11 cellular contexts compared by ENCODE assay signal in genomic region chr15:29291067-29291466, GRCh38.
"Had no signal": no experiment of that assay in that cellular context is flagged by ENCODE, and none has a peak within 500 bp of the region (broad histone marks: within the 10 kb centered on the region; RNA-seq: fewer than 3 reads in every experiment).

No MANE protein-coding gene starts in this region.

- ATAC-seq: GM23338, HCT116 had no signal

- H3K36me3 ChIP-seq: HAP-1 had no signal

- H3K9ac ChIP-seq: GM23248 had no signal

- H2AFZ ChIP-seq: GM23248, GM23338 had no signal

- H3K9me3 ChIP-seq: HAP-1 had no signal

- FAIRE-seq: H1, H54 had no signal

- H3K27ac ChIP-seq: GM23248 had no signal

- DNase-seq: GM23248, GOT3, H7, H9, HCEC 1CT, HFFc6 had no signal

- H3K4me3 ChIP-seq: GM23248, GM23338, HAP-1 had no signal

- H3K4me1 ChIP-seq: HAP-1 had no signal

- H3K4me2 ChIP-seq: GM23338 had no signal
